ENCODE assay signal across 8 cellular contexts in the genomic region with DNA sequence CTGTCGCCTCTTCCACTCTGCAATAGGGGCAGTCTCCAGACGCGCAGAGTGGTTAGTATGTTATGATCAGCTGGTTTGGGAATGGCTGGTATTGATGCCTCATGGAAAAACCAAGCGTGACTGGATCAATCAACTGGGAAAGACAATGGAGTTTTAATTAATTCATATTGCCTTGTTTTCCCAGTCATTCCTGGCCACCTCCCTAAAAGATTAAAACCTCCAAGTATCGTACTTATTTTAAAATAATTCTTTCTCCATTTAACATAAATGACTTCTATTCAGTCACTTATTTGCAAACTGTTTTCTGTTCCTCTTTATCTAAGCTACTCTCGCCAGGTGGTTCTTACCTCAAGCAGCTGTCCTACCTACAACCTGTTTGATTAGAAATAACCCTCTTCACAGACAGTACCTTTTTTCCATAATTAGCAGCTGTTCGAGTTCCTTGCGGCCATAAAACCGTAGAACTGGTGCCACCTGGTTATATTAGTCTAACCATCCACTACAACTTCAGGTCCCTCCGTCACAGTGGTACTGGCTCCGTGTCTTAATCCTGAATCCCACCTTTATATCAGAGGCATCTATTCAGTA. TPM values are rescaled to one million over a fixed set of nuclear protein-coding genes. Genes with fewer than 3 reads are reported as not detected.
DNase-seq lines count a peak whose midpoint lies in the region; ATAC-seq and TF ChIP-seq lines count a peak whose summit lies in the region.

No MANE protein-coding gene starts in this region.

- H3K27me3 ChIP-seq in HUES48 (ENCODE audit: control insufficient read depth, insufficient read depth, low read length) = 0 out of 2 replicates have a peak, but pooled peaks cover 4% of the 10 kb centered on the region
- H3K27me3 ChIP-seq in mononuclear cell (ENCODE audit: insufficient read depth, low read length) = peaks cover 18% of the 10 kb centered on the region

- peak overlapping the region; percentile 86 for H3K4me3 ChIP-seq in HUES48 (ENCODE audit: low read depth, low read length)
- H3K4me3 ChIP-seq in astrocyte of the spinal cord (ENCODE audit: low read depth, low read length) = peak overlapping the region; percentile 76
- H3K4me3 ChIP-seq in mononuclear cell (ENCODE audit: low read length) = peak overlapping the region; percentile 45

- peak overlapping the region; percentile 84 for H3K9ac ChIP-seq in HUES48 (ENCODE audit: low read depth, low read length)

- in situ Hi-C loops in GM13976 (cut with MboI; ENCODE audit: low sequenced_read_pairs, unreplicated experiment) = no loop called here
- in situ Hi-C loops in astrocyte of the spinal cord (cut with HindIII; ENCODE audit: low sequenced_read_pairs) = no loop called here

- peak; percentile 74 for ATAC-seq in GM21515 (IDR thresholded peaks at IDR 0.05; ENCODE audit: unreplicated experiment)

- H3K4me1 ChIP-seq in HUES48 (ENCODE audit: control insufficient read depth, insufficient read depth, low read length) (peaks cover 20% of the 10 kb centered on the region), mononuclear cell (ENCODE audit: insufficient read depth, low read length) (peaks cover 18% of the 10 kb centered on the region)

- H3K36me3 ChIP-seq in HUES48 (ENCODE audit: control insufficient read depth, insufficient read depth, low read length) = peaks cover 14% of the 10 kb centered on the region

- DNase-seq in GM13976 (ENCODE audit: low spot score) = peak; percentile 38
- no peak for DNase-seq in astrocyte of the spinal cord (ENCODE audit: low read depth, low spot score)
- no peak for DNase-seq in NCI-H446 (lab: John Stamatoyannopoulos, UW)
- DNase-seq in ecto neural progenitor cell (ENCODE audit: low spot score) = no peak
- no peak for DNase-seq in KG1 (lab: John Stamatoyannopoulos, UW)

- TF ChIP-seq CTCF in GM13976 (IDR thresholded peaks at IDR 0.05; ENCODE audit: borderline replicate concordance, control extremely low read depth, extremely low read depth, insufficient read depth, missing control alignments) (no peak), astrocyte of the spinal cord (IDR thresholded peaks at IDR 0.05; ENCODE audit: low read depth, low read length) (no peak)

- no peaks in the 10 kb centered on the region for H3K9me3 ChIP-seq in HUES48 (ENCODE audit: control insufficient read depth, insufficient read depth, low read length)
- H3K9me3 ChIP-seq in mononuclear cell (ENCODE audit: low read depth, low read length) = no peaks in the 10 kb centered on the region

- H3K27ac ChIP-seq in HUES48 (ENCODE audit: low read depth, low read length) = no peak overlapping the region

RNA-seq across cellular contexts. Expression of a gene that starts 0.9 kb away (rescaled TPM):
- 0.52 TPM for total RNA-seq in mononuclear cell

RNA-seq across cellular contexts. Expression of a gene that starts 6.3 kb away (rescaled TPM):
- not detected for total RNA-seq in mononuclear cell

RNA-seq across cellular contexts. Expression of a gene that starts 34.8 kb away (rescaled TPM):
- total RNA-seq in mononuclear cell = 0.10 TPM

RNA-seq across cellular contexts. Expression of a gene that starts 50.7 kb away (rescaled TPM):
- total RNA-seq in mononuclear cell = not detected
